1 cellular context compared by ENCODE assay signal in the genomic region with DNA sequence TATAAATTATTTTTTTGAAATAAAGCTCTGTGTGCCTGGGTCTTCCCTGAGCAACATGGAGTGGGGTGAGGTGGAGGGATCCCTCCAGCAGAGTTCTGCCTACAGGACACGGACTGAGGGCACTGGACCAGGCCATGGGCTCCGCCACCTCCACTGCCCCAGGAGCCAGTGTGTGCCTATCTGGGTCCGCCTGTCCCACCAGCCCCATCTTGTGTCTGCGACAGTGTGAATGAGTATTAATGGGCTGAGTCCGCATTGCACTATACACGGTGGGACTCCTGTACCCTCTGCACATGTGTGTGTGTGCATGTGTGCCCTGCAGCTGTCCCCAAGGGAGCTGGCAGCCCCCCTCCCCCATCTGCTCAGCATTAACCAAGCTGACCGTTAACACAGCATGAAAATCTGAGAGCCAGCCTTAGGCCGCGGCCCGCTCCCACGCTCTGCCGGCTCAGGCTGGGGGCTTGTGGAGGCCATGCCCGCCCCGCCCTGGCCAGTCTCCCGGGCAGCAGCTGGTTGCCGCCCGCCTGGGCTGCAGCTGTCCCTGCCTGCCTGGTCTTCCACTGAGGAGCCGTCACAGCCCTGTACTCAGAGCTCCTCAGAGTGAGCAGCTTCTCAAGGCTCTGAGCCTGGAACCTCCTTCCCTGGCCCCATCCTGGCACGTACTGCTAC.
A peak's percentile ranks its signal among the peaks of the same experiment; 100 is the strongest.
TF ChIP-seq lines count a peak whose summit lies in the region.

No MANE protein-coding gene starts in this region.

TF ChIP-seq in K562, 482 proteins besides CTCF, POLR2A, EP300 and RAD21:
- TF ChIP-seq TOE1 (IDR thresholded peaks at IDR 0.05; ENCODE audit: borderline replicate concordance) (no peak), TOE1 (CRISPR knock-in tag; IDR thresholded peaks at IDR 0.05; ENCODE audit: borderline replicate concordance, low read depth) (no peak), POLR2G (IDR thresholded peaks at IDR 0.05; ENCODE audit: low read depth, low read length) (peak; percentile 29; the same call in 1 of the 2 replicates)
